Comparison of ENCODE assay signal across 30 cellular contexts in the genomic region with DNA sequence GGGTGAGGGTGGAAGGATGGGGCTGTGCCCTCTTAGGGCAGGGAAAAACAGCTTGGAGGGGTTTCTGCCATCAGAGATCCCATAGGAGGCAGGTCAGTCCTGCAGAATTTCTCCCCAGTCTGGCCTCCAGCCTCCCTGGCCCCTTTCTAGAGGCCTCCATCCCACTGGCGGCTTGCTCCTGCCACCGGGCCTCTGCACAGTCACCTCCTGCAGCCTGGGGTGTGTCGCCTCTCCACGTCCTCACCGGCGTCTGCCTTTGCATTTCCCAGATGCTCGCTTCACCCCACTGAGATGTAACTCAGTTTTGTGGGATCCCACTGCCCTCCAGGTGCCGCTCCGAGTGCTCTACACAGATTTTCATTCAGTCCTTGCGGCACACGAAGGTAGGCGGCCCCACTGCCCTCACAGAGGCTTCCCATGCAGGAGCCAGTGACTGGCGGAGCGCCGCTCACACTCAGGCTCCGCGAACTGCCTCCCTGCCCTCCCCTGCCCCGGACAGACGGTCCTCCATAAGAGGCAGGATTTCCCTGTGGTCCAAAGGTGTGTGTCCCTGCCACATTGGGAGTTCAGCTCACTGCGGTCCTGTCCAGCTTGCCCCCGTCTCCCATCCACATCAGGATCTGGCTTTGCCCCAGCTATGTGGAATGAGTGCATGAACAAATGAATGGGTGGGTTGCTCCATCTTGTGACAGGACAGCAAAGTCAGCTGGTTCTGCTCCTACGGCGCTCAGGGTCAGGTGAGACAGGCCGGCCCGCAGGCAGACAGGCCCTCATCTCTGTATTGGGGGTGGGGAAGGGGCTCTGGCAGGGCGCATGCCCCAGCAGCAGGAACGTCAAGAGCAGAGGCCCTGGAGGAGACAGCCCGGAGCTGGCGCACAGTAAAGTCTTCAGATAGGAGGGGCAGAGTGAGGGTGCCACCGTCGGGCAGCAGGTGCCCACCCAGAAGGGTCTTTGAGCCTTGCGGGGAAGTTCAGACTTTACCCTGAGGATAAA. TPM values are rescaled to one million over a fixed set of nuclear protein-coding genes. Genes with fewer than 3 reads are reported as not detected.
DNase-seq lines count a peak whose midpoint lies in the region; ATAC-seq and TF ChIP-seq lines count a peak whose summit lies in the region.
"Had no signal": no experiment of that assay in that cellular context is flagged by ENCODE, and none has a peak within 500 bp of the region (broad histone marks: within the 10 kb centered on the region; RNA-seq: fewer than 3 reads in every experiment).

No MANE protein-coding gene starts in this region.

- peaks cover 4 to 14% of the 10 kb centered on the region in 2 donors for H3K4me1 Mint-ChIP-seq in effector memory CD8-positive, alpha-beta T cell (ENCODE audit: low read depth in 2 of 2)

- H3K36me3 ChIP-seq in iPS-20b (ENCODE audit: insufficient read depth, low read depth, low read length) (no peaks in the 10 kb centered on the region), lower lobe of right lung (no peaks in the 10 kb centered on the region)
- H3K36me3 ChIP-seq: cardiac muscle cell, Peyer's patch, prostate gland, sigmoid colon, SJCRH30, thoracic aorta, vagina had no signal

- no peak overlapping the region for H3K27ac Mint-ChIP-seq in effector memory CD8-positive, alpha-beta T cell
- H3K27ac Mint-ChIP-seq: activated CD4-positive, alpha-beta T cell treated with anti-CD3 and anti-CD28 coated beads, Interleukin-2, amount 10 ng/mL, durations not matched to agents 7 days and 5 days; activated naive CD4-positive, alpha-beta T cell treated with anti-CD3 and anti-CD28 coated beads for 36 hours; activated T-cell treated with anti-CD3 and anti-CD28 coated beads, Interleukin-2, amount 50 U/mL, for 72 hours; HFFc6; nephron progenitor cell had no signal

- peak; percentile 54 for DNase-seq in activated CD8-positive, alpha-beta memory T cell treated with anti-CD3 and anti-CD28 coated beads for 24 hours
- no peak for DNase-seq in activated CD8-positive, alpha-beta memory T cell treated with anti-CD3 and anti-CD28 coated beads, Interleukin-2, amount 50 U/mL, for 48 hours
- peak; percentile 38 for DNase-seq in retina
- no peak for DNase-seq in effector memory CD8-positive, alpha-beta T cell
- DNase-seq in lower lobe of right lung: no peak
- no peak for DNase-seq in SIG-M5 treated with dmso at 0.1 percent for 504 hours (lab: John Stamatoyannopoulos, UW; ENCODE audit: unreplicated experiment)
- DNase-seq: activated CD4-positive, alpha-beta T cell treated with anti-CD3 and anti-CD28 coated beads, Interleukin-2, amount 10 ng/mL, durations not matched to agents 7 days and 5 days; activated naive CD4-positive, alpha-beta T cell treated with anti-CD3 and anti-CD28 coated beads for 36 hours; activated T-cell treated with anti-CD3 and anti-CD28 coated beads, Interleukin-2, amount 50 U/mL, for 72 hours; amniotic stem cell; Calu3; dermis blood vessel endothelial cell; HFFc6; NCI-H1694; NCI-H2171 treated with DMSO at 0.1 percent for 48 hours; nephron progenitor cell; sigmoid colon; stimulated activated naive B cell treated with anti-CD40 and anti-IgM and Interleukin-4, amounts not matched to agents 10 μg/mL and 1 μg/mL and 100 μg/mL, for 72 hours had no signal

- H3K4me3 ChIP-seq in iPS-20b (ENCODE audit: low read length) (peak overlapping the region; percentile 61; the same call in 1 of the 2 replicates), lower lobe of right lung (no peak overlapping the region)
- H3K4me3 ChIP-seq: cardiac muscle cell, Peyer's patch, prostate gland, sigmoid colon, SJCRH30, thoracic aorta, vagina had no signal

- ATAC-seq in effector memory CD8-positive, alpha-beta T cell (replicated peaks): no peak
- ATAC-seq in lower lobe of right lung: no peak

- peaks cover 0 to 6% of the 10 kb centered on the region in 2 donors for H3K9me3 Mint-ChIP-seq in effector memory CD8-positive, alpha-beta T cell

- H3K4me1 ChIP-seq in iPS-20b (ENCODE audit: insufficient read depth, low read length) (peaks cover 4% of the 10 kb centered on the region), lower lobe of right lung (no peaks in the 10 kb centered on the region)
- H3K4me1 ChIP-seq: prostate gland had no signal

- no peak for TF ChIP-seq CTCF in lower lobe of right lung (IDR thresholded peaks at IDR 0.05)

- H3K27me3 ChIP-seq in iPS-20b (ENCODE audit: insufficient read depth, low read length): peaks cover 84% of the 10 kb centered on the region
- peaks cover 55% of the 10 kb centered on the region for H3K27me3 ChIP-seq in lower lobe of right lung (ENCODE audit: low read depth)
- H3K27me3 ChIP-seq: SJCRH30 had no signal

- H3K36me3 Mint-ChIP-seq in effector memory CD8-positive, alpha-beta T cell (ENCODE audit: insufficient read depth): no peaks in the 10 kb centered on the region

- intact Hi-C loops in lower lobe of right lung (cut with DNase I): no loop called here

- peaks cover 4% of the 10 kb centered on the region; the same call in 1 of the 2 replicates for H3K9me3 ChIP-seq in iPS-20b (ENCODE audit: insufficient read depth, low read depth, low read length)
- H3K9me3 ChIP-seq in lower lobe of right lung: peaks cover 3% of the 10 kb centered on the region
- H3K9me3 ChIP-seq: prostate gland, sigmoid colon, SJCRH30, thoracic aorta, vagina had no signal

- H3K4me3 Mint-ChIP-seq in effector memory CD8-positive, alpha-beta T cell: no peak overlapping the region
- H3K4me3 Mint-ChIP-seq: activated naive CD4-positive, alpha-beta T cell treated with anti-CD3 and anti-CD28 coated beads for 36 hours; stimulated activated naive B cell treated with anti-CD40 and anti-IgM and Interleukin-4, amounts not matched to agents 10 μg/mL and 1 μg/mL and 100 μg/mL, for 72 hours had no signal

- no peak overlapping the region for H3K9ac ChIP-seq in iPS-20b (ENCODE audit: low read depth, low read length)

- peaks cover 63 to 76% of the 10 kb centered on the region in 2 donors for H3K27me3 Mint-ChIP-seq in effector memory CD8-positive, alpha-beta T cell

- peak overlapping the region; percentile 81 for H3K27ac ChIP-seq in angular gyrus (ENCODE audit: low read depth, low read length)
- no peak overlapping the region for H3K27ac ChIP-seq in iPS-20b (ENCODE audit: low read length)
- H3K27ac ChIP-seq in lower lobe of right lung: no peak overlapping the region
- H3K27ac ChIP-seq: 22Rv1, cardiac muscle cell, HL-60, Peyer's patch, prostate gland, sigmoid colon, SJCRH30, thoracic aorta, vagina had no signal

RNA-seq across cellular contexts. Expression of a gene that starts 2.7 kb away (rescaled TPM):
- not detected for total RNA-seq in lower lobe of right lung
- total RNA-seq: activated CD4-positive, alpha-beta T cell treated with anti-CD3 and anti-CD28 coated beads, Interleukin-2, amount 10 ng/mL, durations not matched to agents 7 days and 5 days; activated naive CD4-positive, alpha-beta T cell treated with anti-CD3 and anti-CD28 coated beads for 36 hours; activated T-cell treated with anti-CD3 and anti-CD28 coated beads, Interleukin-2, amount 50 U/mL, for 72 hours; Calu3; cardiac muscle cell; dermis blood vessel endothelial cell; HFFc6; lung microvascular endothelial cell; mucosa of gallbladder; Peyer's patch; thoracic aorta had no signal

RNA-seq across cellular contexts. Expression of a gene that starts 46.6 kb away (rescaled TPM):
- total RNA-seq in lower lobe of right lung: 5.5 TPM
- total RNA-seq: Calu3, HFFc6, SJCRH30 had no signal

Comparison
In these comparisons a context has a peak if more than half of its experiments do, and no peak if none do; other contexts are left out.
1. DNase-seq: peak in activated CD8-positive, alpha-beta memory T cell treated with anti-CD3 and anti-CD28 coated beads for 24 hours (single experiment) and retina (single experiment); none in activated CD8-positive, alpha-beta memory T cell treated with anti-CD3 and anti-CD28 coated beads, Interleukin-2, amount 50 U/mL, for 48 hours (single experiment), effector memory CD8-positive, alpha-beta T cell (0 of 3), lower lobe of right lung (single experiment) and SIG-M5 treated with dmso at 0.1 percent for 504 hours (single experiment).